ENCODE assay signal across 19 cellular contexts in genomic region chr9:113503131-113503541, GRCh38. TPM values are rescaled to one million over a fixed set of nuclear protein-coding genes. Genes with fewer than 3 reads are reported as not detected.
DNase-seq lines count a peak whose midpoint lies in the region; ATAC-seq and TF ChIP-seq lines count a peak whose summit lies in the region.
"Had no signal": no experiment of that assay in that cellular context is flagged by ENCODE, and none has a peak within 500 bp of the region (broad histone marks: within the 10 kb centered on the region; RNA-seq: fewer than 3 reads in every experiment).

No MANE protein-coding gene starts in this region.

- peak overlapping the region; percentile 16 for H3K27ac Mint-ChIP-seq in dendritic cell treated with granulocyte-macrophage colony-stimulating factor and Interleukin-4, amounts not matched to agents 40 ng/mL and 50 ng/mL, for 4 days
- H3K27ac Mint-ChIP-seq in immature natural killer cell: peak overlapping the region in 2 of 6 donors; percentile 3 to 80
- H3K27ac Mint-ChIP-seq: B cell had no signal

- no peak for DNase-seq in WERI-Rb-1
- DNase-seq in lung (ENCODE audit: low spot score): no peak
- no peak for DNase-seq in NCI-H526 (lab: John Stamatoyannopoulos, UW)
- DNase-seq in immature natural killer cell: no peak
- DNase-seq in islet precursor cell: no peak
- DNase-seq: activated gamma-delta T cell; DMS53; glutamatergic neuron; KBM-7; naive thymus-derived CD8-positive, alpha-beta T cell; NCI-H1092; NCI-H2171 treated with DMSO at 0.1 percent for 48 hours; sigmoid colon; stimulated activated naive CD4-positive, alpha-beta T cell treated with Interleukin-2 at 50 U/mL for 16 hours had no signal

- H3K4me3 Mint-ChIP-seq in dendritic cell treated with granulocyte-macrophage colony-stimulating factor and Interleukin-4, amounts not matched to agents 40 ng/mL and 50 ng/mL, for 4 days: no peak overlapping the region
- no peak overlapping the region for H3K4me3 Mint-ChIP-seq in immature natural killer cell
- H3K4me3 Mint-ChIP-seq: B cell; naive thymus-derived CD8-positive, alpha-beta T cell had no signal

- TF ChIP-seq CTCF in WERI-Rb-1 (IDR thresholded peaks at IDR 0.05; ENCODE audit: low read depth, low read length) (peak; percentile 25; the same call in 1 of the 2 replicates), lung (IDR thresholded peaks at IDR 0.05; ENCODE audit: control extremely low read depth, extremely low read depth) (no peak)

- H3K9me3 Mint-ChIP-seq in dendritic cell treated with granulocyte-macrophage colony-stimulating factor and Interleukin-4, amounts not matched to agents 40 ng/mL and 50 ng/mL, for 4 days: no peaks in the 10 kb centered on the region
- H3K9me3 Mint-ChIP-seq in immature natural killer cell: no peaks in the 10 kb centered on the region
- H3K9me3 Mint-ChIP-seq: naive thymus-derived CD8-positive, alpha-beta T cell had no signal

- no peaks in the 10 kb centered on the region for H3K27me3 Mint-ChIP-seq in dendritic cell treated with granulocyte-macrophage colony-stimulating factor and Interleukin-4, amounts not matched to agents 40 ng/mL and 50 ng/mL, for 4 days
- H3K27me3 Mint-ChIP-seq in immature natural killer cell (ENCODE audit: low read depth in 3 of 3): peaks cover 0 to 2% (median 2%) of the 10 kb centered on the region in 3 donors
- H3K27me3 Mint-ChIP-seq: B cell; naive thymus-derived CD8-positive, alpha-beta T cell had no signal

- H3K27ac ChIP-seq in WERI-Rb-1 (no peak overlapping the region), lung (ENCODE audit: low read depth in 1 of 2, low read length in 1 of 2) (peak overlapping the region; percentile 11 to 44), stomach smooth muscle (ENCODE audit: low read length) (peak overlapping the region; percentile 49)

- WGBS in lung, 2 donors: 71 to 78% methylated on average over 8 of the region's 8 CpGs

- intact Hi-C loops in dendritic cell treated with granulocyte-macrophage colony-stimulating factor and Interleukin-4, amounts not matched to agents 40 ng/mL and 50 ng/mL, for 4 days (cut with micrococcal nuclease): no loop called here

- ATAC-seq in lung (ENCODE audit: insufficient read depth, low FRiP score): no peak
- ATAC-seq: naive thymus-derived CD8-positive, alpha-beta T cell had no signal

- no peak overlapping the region for H3K9ac ChIP-seq in stomach smooth muscle (ENCODE audit: low read length in 2 of 2)

- H3K4me1 ChIP-seq in lung (ENCODE audit: control insufficient read depth in 2 of 2, insufficient read depth in 2 of 2, low read length in 2 of 2) (peaks cover 0 to 23% of the 10 kb centered on the region in 2 donors), stomach smooth muscle (ENCODE audit: control insufficient read depth, insufficient read depth, low read length) (peaks cover 5% of the 10 kb centered on the region)
- H3K4me1 ChIP-seq: HAP-1 had no signal

- peaks cover 20% of the 10 kb centered on the region for H3K4me1 Mint-ChIP-seq in dendritic cell treated with granulocyte-macrophage colony-stimulating factor and Interleukin-4, amounts not matched to agents 40 ng/mL and 50 ng/mL, for 4 days (ENCODE audit: low read depth)
- peaks cover 16 to 29% of the 10 kb centered on the region in 2 donors for H3K4me1 Mint-ChIP-seq in immature natural killer cell

- H3K9me3 ChIP-seq in WERI-Rb-1 (ENCODE audit: severe bottlenecking) (no peaks in the 10 kb centered on the region), lung (ENCODE audit: control insufficient read depth in 2 of 2, insufficient read depth in 1 of 2, low read length in 1 of 2) (no peaks in the 10 kb centered on the region), stomach smooth muscle (ENCODE audit: control insufficient read depth in 2 of 2, low read length in 2 of 2) (no peaks in the 10 kb centered on the region)
- H3K9me3 ChIP-seq: HAP-1, sigmoid colon, SJSA1 had no signal

- H3K27me3 ChIP-seq in WERI-Rb-1 (ENCODE audit: insufficient read depth, low read depth, severe bottlenecking): no peaks in the 10 kb centered on the region
- H3K27me3 ChIP-seq in lung (ENCODE audit: control insufficient read depth, insufficient read depth): no peaks in the 10 kb centered on the region
- no peaks in the 10 kb centered on the region for H3K27me3 ChIP-seq in stomach smooth muscle (ENCODE audit: control insufficient read depth in 1 of 2, insufficient read depth in 2 of 2, low read length in 2 of 2)
- H3K27me3 ChIP-seq: sigmoid colon, SJSA1 had no signal

- H3K4me3 ChIP-seq in WERI-Rb-1 (ENCODE audit: low read depth, low read length): no peak overlapping the region
- peak overlapping the region; percentile 15 for H3K4me3 ChIP-seq in lung
- H3K4me3 ChIP-seq in stomach smooth muscle (ENCODE audit: low read length in 2 of 2): peak overlapping the region in 1 of 2 donors; percentile 40
- H3K4me3 ChIP-seq: HAP-1, SJSA1 had no signal

- no peaks in the 10 kb centered on the region for H3K36me3 ChIP-seq in WERI-Rb-1
- H3K36me3 ChIP-seq in lung (ENCODE audit: control insufficient read depth in 2 of 2, insufficient read depth in 2 of 2, low read length in 2 of 2): peaks cover 0 to 11% of the 10 kb centered on the region in 2 donors
- H3K36me3 ChIP-seq in stomach smooth muscle (ENCODE audit: control insufficient read depth in 2 of 2, insufficient read depth in 2 of 2, low read length in 2 of 2): peaks cover 28 to 45% of the 10 kb centered on the region in 2 donors
- H3K36me3 ChIP-seq: HAP-1, SJSA1 had no signal

- H3K36me3 Mint-ChIP-seq in dendritic cell treated with granulocyte-macrophage colony-stimulating factor and Interleukin-4, amounts not matched to agents 40 ng/mL and 50 ng/mL, for 4 days (ENCODE audit: low read depth): no peaks in the 10 kb centered on the region
- no peaks in the 10 kb centered on the region for H3K36me3 Mint-ChIP-seq in immature natural killer cell
- H3K36me3 Mint-ChIP-seq: naive thymus-derived CD8-positive, alpha-beta T cell had no signal

RNA-seq across cellular contexts. Expression of gene RGS3, which starts 39.6 kb away (rescaled TPM):
- 10 to 100 TPM; 79.0 to 91.8 TPM for total RNA-seq in lung
- 10 to 100 TPM; 43.0 to 68.8 TPM for polyA plus RNA-seq in lung
- 100 to 1,000 TPM in 1 of 3 donors, 10 to 100 TPM in 2; 76.9 to 230 (median 90.7) TPM for polyA plus RNA-seq in immature natural killer cell
